In genomic region chr12:128069359-128069997, GRCh38 we compare ENCODE assay signal across 8 cellular contexts.
DNase-seq lines count a peak whose midpoint lies in the region; ATAC-seq, FAIRE-seq and TF ChIP-seq lines count a peak whose summit lies in the region.

No MANE protein-coding gene starts in this region.

- no peak overlapping the region for H3K4me3 ChIP-seq in PC-3 (ENCODE audit: low read length)
- H3K4me3 ChIP-seq in dorsolateral prefrontal cortex, result no peak overlapping the region
- no peak overlapping the region for H3K4me3 ChIP-seq in neural cell (ENCODE audit: low read length)

- peak; percentile 50 for ATAC-seq in HG03521 (IDR thresholded peaks at IDR 0.05; ENCODE audit: unreplicated experiment)
- peak; percentile 75 for ATAC-seq in PC-3
- no peak for ATAC-seq in GM18858 (IDR thresholded peaks at IDR 0.05; ENCODE audit: unreplicated experiment)
- no peak for ATAC-seq in HG03439 (IDR thresholded peaks at IDR 0.05; ENCODE audit: unreplicated experiment)

- H3K27ac ChIP-seq in PC-3 (ENCODE audit: low read length) (no peak overlapping the region), dorsolateral prefrontal cortex (no peak overlapping the region), neural cell (ENCODE audit: low read length) (no peak overlapping the region)

- in situ Hi-C loops in Caki2 (cut with HindIII; ENCODE audit: low pct_unique_long_range_greater_than_20kb, low sequenced_read_pairs), result no loop called here

- H3K9ac ChIP-seq in PC-3 (ENCODE audit: low read length) (no peak overlapping the region), neural cell (ENCODE audit: low read length) (no peak overlapping the region)

- H3K36me3 ChIP-seq in PC-3 (ENCODE audit: low read depth, low read length) (no peaks in the 10 kb centered on the region), neural cell (ENCODE audit: insufficient read depth, low read length) (no peaks in the 10 kb centered on the region)

- H3K9me3 ChIP-seq in PC-3 (ENCODE audit: low read length) (no peaks in the 10 kb centered on the region), neural cell (ENCODE audit: low read length) (no peaks in the 10 kb centered on the region)

- H3K27me3 ChIP-seq in PC-3 (ENCODE audit: low read length), result peaks cover 57% of the 10 kb centered on the region
- no peaks in the 10 kb centered on the region for H3K27me3 ChIP-seq in dorsolateral prefrontal cortex
- H3K27me3 ChIP-seq in neural cell (ENCODE audit: insufficient read depth, low read depth, low read length), result no peaks in the 10 kb centered on the region

- DNase-seq in Caki2 (ENCODE audit: low read depth) (peak; percentile 19), GM18507 (ENCODE audit: extremely low spot score, insufficient read length, low read depth) (peak; percentile 3), PC-3 (peak; percentile 92), dorsolateral prefrontal cortex (peak in 6 of 10 donors; percentile 30 to 70 (median 48))

- POLR2A ChIA-PET in PC-3 (lab: Charles Lee; ENCODE audit: unreplicated experiment), result no interaction called here

- CTCF ChIA-PET in PC-3 (lab: Charles Lee), result interaction anchor here (0.6 kb wide), 1 partner anchor 420 kb away, joined by 4 read pairs; no protein-coding TSS in a partner anchor

- H3F3A ChIP-seq in PC-3 (ENCODE audit: low read length, unreplicated experiment), result no peaks in the 10 kb centered on the region
- no peaks in the 10 kb centered on the region for H3F3A ChIP-seq in neural cell (ENCODE audit: insufficient read depth, low read length, poor library complexity, severe bottlenecking)

- intact Hi-C loops in PC-3 (cut with micrococcal nuclease), result loop anchor here (1.0 to 10.0 kb wide), 4 partner anchors 392 to 1045 kb away; no protein-coding TSS in a partner anchor
- intact Hi-C loops in dorsolateral prefrontal cortex (cut with DNase I), result no loop called here

- peak; percentile 95 for TF ChIP-seq RAD21 in neural cell (conservative IDR thresholded peaks at IDR 0.05)

- H3K79me2 ChIP-seq in PC-3 (ENCODE audit: low read length), result no peaks in the 10 kb centered on the region
- no peaks in the 10 kb centered on the region for H3K79me2 ChIP-seq in neural cell (replicated peaks; ENCODE audit: insufficient read depth, low read length)

- no TSS peak for BruUV-seq in PC-3 (replicated peaks; lab: Mats Ljungman, UMichigan)

- peak; percentile 83 for FAIRE-seq in GM18507 (lab: Jason Lieb, UNC)

- no peaks in the 10 kb centered on the region for H3K9me2 ChIP-seq in PC-3 (replicated peaks; ENCODE audit: low read length)
- no peaks in the 10 kb centered on the region for H3K9me2 ChIP-seq in neural cell (ENCODE audit: insufficient read depth, low read length)

- H4K20me1 ChIP-seq in PC-3 (ENCODE audit: low read length), result no peaks in the 10 kb centered on the region
- no peaks in the 10 kb centered on the region for H4K20me1 ChIP-seq in neural cell (ENCODE audit: insufficient read depth)

- no peaks in the 10 kb centered on the region for H3K4me1 ChIP-seq in PC-3 (ENCODE audit: insufficient read depth, low read length)

- H2AFZ ChIP-seq in PC-3 (ENCODE audit: low read length) (no peak overlapping the region), neural cell (ENCODE audit: low read depth, low read length) (no peak overlapping the region)

- peak overlapping the region; percentile 21; the same call in 1 of the 2 replicates for H3K4me2 ChIP-seq in PC-3 (ENCODE audit: low read length)
- no peak overlapping the region for H3K4me2 ChIP-seq in neural cell (ENCODE audit: low read length)

- TF ChIP-seq EP300 in neural cell (conservative IDR thresholded peaks at IDR 0.05; ENCODE audit: poor library complexity, severe bottlenecking), result no peak

- TF ChIP-seq CTCF in PC-3 (conservative IDR thresholded peaks at IDR 0.05; ENCODE audit: low read depth, low read length) (peak; percentile 95), dorsolateral prefrontal cortex (IDR thresholded peaks at IDR 0.05 in 54 of 56, conservative IDR thresholded peaks at IDR 0.05 in 2 of 56; ENCODE audit: low read depth in 1 of 56, partially characterized antibody in 56 of 56) (peak; percentile 62 to 88 (median 78)), neural cell (IDR thresholded peaks at IDR 0.05; ENCODE audit: poor library complexity, severe bottlenecking) (peak; percentile 92)

TF ChIP-seq in neural cell, 6 proteins besides CTCF, POLR2A, EP300 and RAD21:
- TF ChIP-seq SMC3 (conservative IDR thresholded peaks at IDR 0.05; ENCODE audit: poor library complexity) (peak; percentile 95), TAF1 (IDR thresholded peaks at IDR 0.05; ENCODE audit: low read depth) (no peak)

Comparison
In these comparisons a context has a peak if more than half of its experiments do, and no peak if none do; other contexts are left out.
1. DNase-seq: peak in every context shown above with its lines; median percentile 92 in PC-3; 48 in dorsolateral prefrontal cortex; 19 in Caki2; 3 in GM18507.
2. ATAC-seq: peak in HG03521 (single experiment) and PC-3 (single experiment); none in GM18858 (single experiment) and HG03439 (single experiment).
3. Peak in every context shown above with its lines, with median percentiles within 50 percentile points of each other: CTCF ChIP-seq.